Comparison of ENCODE assay signal across 1 cellular context in the genomic region with DNA sequence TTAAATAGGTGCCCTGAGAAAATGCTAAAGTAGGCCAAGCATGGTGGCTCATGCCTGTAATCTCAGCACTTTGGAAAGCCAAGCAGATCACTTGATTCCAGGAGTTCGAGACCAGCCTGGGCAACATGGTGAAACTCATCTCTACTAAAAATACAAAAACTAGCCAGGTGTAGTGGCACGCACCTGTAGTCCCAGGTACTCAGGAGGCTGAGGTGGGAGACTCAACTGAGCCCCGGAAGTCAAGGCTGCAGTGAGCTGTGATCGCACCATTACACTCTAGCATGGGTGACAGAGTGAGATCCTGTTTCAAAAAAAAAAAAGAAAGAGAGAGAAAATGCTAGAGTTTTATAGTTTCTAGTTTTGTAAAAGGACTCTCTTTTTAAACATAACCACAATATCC.
TF ChIP-seq lines count a peak whose summit lies in the region.

No MANE protein-coding gene starts in this region.

TF ChIP-seq in GM12878, 131 proteins besides CTCF, POLR2A, EP300 and RAD21:
- TF ChIP-seq SUPT20H (IDR thresholded peaks at IDR 0.05; ENCODE audit: borderline replicate concordance, control insufficient read depth, low read depth, low read length) = no peak
- TF ChIP-seq CBX3 (IDR thresholded peaks at IDR 0.05; ENCODE audit: borderline replicate concordance, low read depth) = no peak
- TF ChIP-seq ASH2L (IDR thresholded peaks at IDR 0.05; ENCODE audit: borderline replicate concordance, low read depth) = no peak
- TF ChIP-seq SMC3 (IDR thresholded peaks at IDR 0.05; ENCODE audit: borderline replicate concordance, low read length) = no peak
- TF ChIP-seq, protein P1, sequence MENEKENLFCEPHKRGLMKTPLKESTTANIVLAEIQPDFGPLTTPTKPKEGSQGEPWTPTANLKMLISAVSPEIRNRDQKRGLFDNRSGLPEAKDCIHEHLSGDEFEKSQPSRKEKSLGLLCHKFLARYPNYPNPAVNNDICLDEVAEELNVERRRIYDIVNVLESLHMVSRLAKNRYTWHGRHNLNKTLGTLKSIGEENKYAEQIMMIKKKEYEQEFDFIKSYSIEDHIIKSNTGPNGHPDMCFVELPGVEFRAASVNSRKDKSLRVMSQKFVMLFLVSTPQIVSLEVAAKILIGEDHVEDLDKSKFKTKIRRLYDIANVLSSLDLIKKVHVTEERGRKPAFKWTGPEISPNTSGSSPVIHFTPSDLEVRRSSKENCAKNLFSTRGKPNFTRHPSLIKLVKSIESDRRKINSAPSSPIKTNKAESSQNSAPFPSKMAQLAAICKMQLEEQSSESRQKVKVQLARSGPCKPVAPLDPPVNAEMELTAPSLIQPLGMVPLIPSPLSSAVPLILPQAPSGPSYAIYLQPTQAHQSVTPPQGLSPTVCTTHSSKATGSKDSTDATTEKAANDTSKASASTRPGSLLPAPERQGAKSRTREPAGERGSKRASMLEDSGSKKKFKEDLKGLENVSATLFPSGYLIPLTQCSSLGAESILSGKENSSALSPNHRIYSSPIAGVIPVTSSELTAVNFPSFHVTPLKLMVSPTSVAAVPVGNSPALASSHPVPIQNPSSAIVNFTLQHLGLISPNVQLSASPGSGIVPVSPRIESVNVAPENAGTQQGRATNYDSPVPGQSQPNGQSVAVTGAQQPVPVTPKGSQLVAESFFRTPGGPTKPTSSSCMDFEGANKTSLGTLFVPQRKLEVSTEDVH (IDR thresholded peaks at IDR 0.05; ENCODE audit: low read depth, partially characterized antibody) = no peak
- TF ChIP-seq, protein P2, sequence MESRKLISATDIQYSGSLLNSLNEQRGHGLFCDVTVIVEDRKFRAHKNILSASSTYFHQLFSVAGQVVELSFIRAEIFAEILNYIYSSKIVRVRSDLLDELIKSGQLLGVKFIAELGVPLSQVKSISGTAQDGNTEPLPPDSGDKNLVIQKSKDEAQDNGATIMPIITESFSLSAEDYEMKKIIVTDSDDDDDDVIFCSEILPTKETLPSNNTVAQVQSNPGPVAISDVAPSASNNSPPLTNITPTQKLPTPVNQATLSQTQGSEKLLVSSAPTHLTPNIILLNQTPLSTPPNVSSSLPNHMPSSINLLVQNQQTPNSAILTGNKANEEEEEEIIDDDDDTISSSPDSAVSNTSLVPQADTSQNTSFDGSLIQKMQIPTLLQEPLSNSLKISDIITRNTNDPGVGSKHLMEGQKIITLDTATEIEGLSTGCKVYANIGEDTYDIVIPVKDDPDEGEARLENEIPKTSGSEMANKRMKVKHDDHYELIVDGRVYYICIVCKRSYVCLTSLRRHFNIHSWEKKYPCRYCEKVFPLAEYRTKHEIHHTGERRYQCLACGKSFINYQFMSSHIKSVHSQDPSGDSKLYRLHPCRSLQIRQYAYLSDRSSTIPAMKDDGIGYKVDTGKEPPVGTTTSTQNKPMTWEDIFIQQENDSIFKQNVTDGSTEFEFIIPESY (IDR thresholded peaks at IDR 0.05) = no peak
- no peak for TF ChIP-seq MEF2A (IDR thresholded peaks at IDR 0.05; ENCODE audit: insufficient read depth, low read depth, low read length)
- no peak for TF ChIP-seq NFYA (IDR thresholded peaks at IDR 0.05; ENCODE audit: borderline replicate concordance, low read depth, low read length)
- peak; percentile 34; the same call in 1 of the 2 replicates for TF ChIP-seq RUNX3 (IDR thresholded peaks at IDR 0.05; ENCODE audit: low read length)
- TF ChIP-seq BRCA1 (IDR thresholded peaks at IDR 0.05; ENCODE audit: low read depth, low read length) = no peak
- peak; percentile 52; the same call in 1 of the 2 replicates for TF ChIP-seq ZNF217 (IDR thresholded peaks at IDR 0.05)
- TF ChIP-seq IKZF2 (IDR thresholded peaks at IDR 0.05) = 0 out of 4 replicates have a peak, but pooled peaks of 1 of the 2 experiments have one; percentile 13
- TF ChIP-seq, protein P3, sequence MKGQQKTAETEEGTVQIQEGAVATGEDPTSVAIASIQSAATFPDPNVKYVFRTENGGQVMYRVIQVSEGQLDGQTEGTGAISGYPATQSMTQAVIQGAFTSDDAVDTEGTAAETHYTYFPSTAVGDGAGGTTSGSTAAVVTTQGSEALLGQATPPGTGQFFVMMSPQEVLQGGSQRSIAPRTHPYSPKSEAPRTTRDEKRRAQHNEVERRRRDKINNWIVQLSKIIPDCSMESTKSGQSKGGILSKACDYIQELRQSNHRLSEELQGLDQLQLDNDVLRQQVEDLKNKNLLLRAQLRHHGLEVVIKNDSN (IDR thresholded peaks at IDR 0.05; ENCODE audit: borderline replicate concordance, extremely low read length, insufficient read depth, low read depth, low read length) = no peak
- 0 out of 2 replicates have a peak, but pooled peaks have one; percentile 21 for TF ChIP-seq EED (IDR thresholded peaks at IDR 0.05; ENCODE audit: low read depth)
- TF ChIP-seq BHLHE40 (IDR thresholded peaks at IDR 0.05; ENCODE audit: borderline replicate concordance in 1 of 2, low read depth in 2 of 2, low read length in 1 of 2) = no peak
- TF ChIP-seq EZH2 (IDR thresholded peaks at IDR 0.05; ENCODE audit: borderline replicate concordance, control insufficient read depth, low read depth, low read length) = no peak
- TF ChIP-seq RFX5 (IDR thresholded peaks at IDR 0.05; ENCODE audit: low read depth, low read length) = no peak
- TF ChIP-seq YY1 (IDR thresholded peaks at IDR 0.05; ENCODE audit: low read depth, low read length) = 0 out of 2 replicates have a peak, but pooled peaks have one; percentile 26
- TF ChIP-seq, protein P4, sequence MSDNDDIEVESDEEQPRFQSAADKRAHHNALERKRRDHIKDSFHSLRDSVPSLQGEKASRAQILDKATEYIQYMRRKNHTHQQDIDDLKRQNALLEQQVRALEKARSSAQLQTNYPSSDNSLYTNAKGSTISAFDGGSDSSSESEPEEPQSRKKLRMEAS (IDR thresholded peaks at IDR 0.05; ENCODE audit: low read depth, low read length) = no peak
TF ChIP-seq in GM12878: peak in this region for 5.
